Comparison of ENCODE assay signal across 10 cellular contexts in the genomic region with DNA sequence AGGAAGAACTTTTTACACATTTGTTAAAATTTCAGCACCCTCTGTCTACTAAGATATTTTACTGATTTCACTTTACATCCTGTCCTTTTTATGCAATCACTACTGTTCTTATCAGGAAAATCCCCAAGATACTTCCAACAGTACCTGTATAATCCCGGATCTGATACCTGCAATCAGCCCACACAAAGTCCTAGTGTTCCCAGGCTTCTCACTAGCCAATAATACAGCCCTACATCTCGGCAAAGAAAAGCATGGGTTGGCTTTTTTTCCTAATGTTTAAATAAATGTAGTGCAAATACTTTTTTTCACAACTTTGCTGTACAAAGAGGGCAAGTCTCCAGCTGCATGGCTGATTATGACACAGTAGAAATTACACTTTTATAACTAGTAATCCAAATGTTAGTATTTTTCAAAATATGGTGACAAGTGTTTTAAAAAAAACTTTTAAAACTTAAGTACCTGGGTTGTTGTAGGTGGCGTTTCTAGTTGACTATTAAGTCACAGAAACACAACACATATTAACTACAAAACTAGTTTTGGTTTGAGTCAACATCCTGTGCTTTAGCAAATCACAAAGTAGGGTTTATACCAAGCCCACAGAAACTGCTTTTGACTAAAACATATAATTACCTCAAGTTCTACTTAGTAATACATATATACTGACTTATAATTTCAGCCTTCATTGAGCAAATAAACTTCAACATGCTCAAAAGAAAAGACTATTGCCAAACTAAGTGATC. TPM values are rescaled to one million over a fixed set of nuclear protein-coding genes. Genes with fewer than 3 reads are reported as not detected.
A peak's percentile ranks its signal among the peaks of the same experiment; 100 is the strongest.
DNase-seq lines count a peak whose midpoint lies in the region; ATAC-seq and TF ChIP-seq lines count a peak whose summit lies in the region.
"Had no signal": no experiment of that assay in that cellular context is flagged by ENCODE, and none has a peak within 500 bp of the region (broad histone marks: within the 10 kb centered on the region; RNA-seq: fewer than 3 reads in every experiment).

No MANE protein-coding gene starts in this region.

- H3K27me3 ChIP-seq in upper lobe of left lung (no peaks in the 10 kb centered on the region), suprapubic skin (no peaks in the 10 kb centered on the region)

- H3K4me3 ChIP-seq in GM12864 (ENCODE audit: low read depth, low read length), result no peak overlapping the region
- no peak overlapping the region for H3K4me3 ChIP-seq in upper lobe of left lung
- H3K4me3 ChIP-seq in suprapubic skin, result no peak overlapping the region

- no peaks in the 10 kb centered on the region for H3K4me1 Mint-ChIP-seq in glutamatergic neuron (ENCODE audit: low read depth, unreplicated experiment)

- no peak for TF ChIP-seq POLR2A in upper lobe of left lung (IDR thresholded peaks at IDR 0.05)
- no peak for TF ChIP-seq POLR2A in suprapubic skin (IDR thresholded peaks at IDR 0.05)

- no peak for TF ChIP-seq CTCF in GM12864 (IDR thresholded peaks at IDR 0.05; ENCODE audit: low read depth, low read length, missing control alignments)
- TF ChIP-seq CTCF in upper lobe of left lung (IDR thresholded peaks at IDR 0.05), result no peak
- TF ChIP-seq CTCF in glutamatergic neuron (IDR thresholded peaks at IDR 0.05; ENCODE audit: partially characterized antibody, unreplicated experiment), result no peak
- no peak for TF ChIP-seq CTCF in suprapubic skin (IDR thresholded peaks at IDR 0.05)

- peak overlapping the region in 1 of 2 donors; percentile 93 for H3K27ac Mint-ChIP-seq in activated naive CD4-positive, alpha-beta T cell treated with anti-CD3 and anti-CD28 coated beads, Interleukin-2, amount 50 U/mL, for 72 hours
- no peak overlapping the region for H3K27ac Mint-ChIP-seq in glutamatergic neuron (ENCODE audit: unreplicated experiment)

- no peaks in the 10 kb centered on the region for H3K9me3 Mint-ChIP-seq in activated naive CD4-positive, alpha-beta T cell treated with anti-CD3 and anti-CD28 coated beads, Interleukin-2, amount 50 U/mL, for 72 hours
- H3K9me3 Mint-ChIP-seq in glutamatergic neuron (ENCODE audit: unreplicated experiment), result no peaks in the 10 kb centered on the region

- DNase-seq in GM12864 (ENCODE audit: low read depth) (peak; percentile 60), upper lobe of left lung (no peak), glutamatergic neuron (no peak), suprapubic skin (ENCODE audit: low spot score in 2 of 2) (no peak), NCI-H82 treated with DMSO at 0.1 percent for 48 hours (lab: John Stamatoyannopoulos, UW; ENCODE audit: unreplicated experiment) (no peak)
- DNase-seq in activated naive CD4-positive, alpha-beta T cell treated with anti-CD3 and anti-CD28 coated beads, Interleukin-2, amount 50 U/mL, for 72 hours (ENCODE audit: low spot score in 2 of 2), result no peak
- DNase-seq: DMS79, KBM-7 had no signal

- H3K9me3 ChIP-seq in upper lobe of left lung (no peaks in the 10 kb centered on the region), suprapubic skin (no peaks in the 10 kb centered on the region)

- H3K4me1 ChIP-seq in upper lobe of left lung, result peaks cover 0 to 9% (median under 1%) of the 10 kb centered on the region in 4 donors
- no peaks in the 10 kb centered on the region for H3K4me1 ChIP-seq in suprapubic skin

- H3K27ac ChIP-seq in upper lobe of left lung (no peak overlapping the region), suprapubic skin (no peak overlapping the region)

- 50 to 72% methylated on average over 3 of the region's 3 CpGs for WGBS in upper lobe of left lung, 2 donors
- 78% methylated on average over 3 of the region's 3 CpGs for WGBS in suprapubic skin

- H3K36me3 Mint-ChIP-seq in activated naive CD4-positive, alpha-beta T cell treated with anti-CD3 and anti-CD28 coated beads, Interleukin-2, amount 50 U/mL, for 72 hours, result peaks cover 0 to 41% of the 10 kb centered on the region in 2 donors
- no peaks in the 10 kb centered on the region for H3K36me3 Mint-ChIP-seq in glutamatergic neuron (ENCODE audit: unreplicated experiment)

- H3K36me3 ChIP-seq in upper lobe of left lung (peaks cover 20 to 84% (median 44%) of the 10 kb centered on the region in 4 donors), suprapubic skin (peaks cover 73% of the 10 kb centered on the region)

- H3K4me3 Mint-ChIP-seq in glutamatergic neuron (ENCODE audit: unreplicated experiment), result no peak overlapping the region

- peaks cover 2% of the 10 kb centered on the region for H3K27me3 Mint-ChIP-seq in glutamatergic neuron (ENCODE audit: unreplicated experiment)

- ATAC-seq in GM19372 (IDR thresholded peaks at IDR 0.05; ENCODE audit: low read depth, unreplicated experiment) (peak; percentile 67), HG03039 (IDR thresholded peaks at IDR 0.05; ENCODE audit: unreplicated experiment) (peak; percentile 85), upper lobe of left lung (ENCODE audit: low FRiP score in 2 of 2) (no peak)
- peak; percentile 95 to 98 for ATAC-seq in activated naive CD4-positive, alpha-beta T cell treated with anti-CD3 and anti-CD28 coated beads, Interleukin-2, amount 50 U/mL, for 72 hours

- TF ChIP-seq EP300 in upper lobe of left lung (IDR thresholded peaks at IDR 0.05) (no peak), suprapubic skin (IDR thresholded peaks at IDR 0.05) (no peak)

RNA-seq across cellular contexts. Expression of a gene that starts 19.5 kb away (rescaled TPM):
- 10 to 100 TPM; 46.1 to 56.4 TPM for total RNA-seq in activated naive CD4-positive, alpha-beta T cell treated with anti-CD3 and anti-CD28 coated beads, Interleukin-2, amount 50 U/mL, for 72 hours
- total RNA-seq in upper lobe of left lung (10 to 100 TPM; 15.9 to 49.1 (median 30.4) TPM), glutamatergic neuron (ENCODE audit: unreplicated experiment) (35.6 TPM), suprapubic skin (10 to 100 TPM; 24.9 to 32.7 (median 28.6) TPM)

RNA-seq across cellular contexts. Expression of a gene that starts 36.3 kb away (rescaled TPM):
- 10 to 100 TPM; 46.8 to 54.1 TPM for total RNA-seq in activated naive CD4-positive, alpha-beta T cell treated with anti-CD3 and anti-CD28 coated beads, Interleukin-2, amount 50 U/mL, for 72 hours
- total RNA-seq in upper lobe of left lung (100 to 1,000 TPM; 104 to 202 (median 158) TPM), glutamatergic neuron (ENCODE audit: unreplicated experiment) (26.9 TPM), suprapubic skin (100 to 1,000 TPM in 1 of 4 donors, 10 to 100 TPM in 3; 70.1 to 135 (median 77.7) TPM)

Comparison
In these comparisons a context has a peak if more than half of its experiments do, and no peak if none do; other contexts are left out.
1. ATAC-seq: peak in GM19372 (single experiment), HG03039 (single experiment) and activated naive CD4-positive, alpha-beta T cell treated with anti-CD3 and anti-CD28 coated beads, Interleukin-2, amount 50 U/mL, for 72 hours (2 of 2); none in upper lobe of left lung (0 of 2).